ENCODE assay signal across 8 cellular contexts in genomic region chr1:206575894-206576737, GRCh38. TPM values are rescaled to one million over a fixed set of nuclear protein-coding genes. Genes with fewer than 3 reads are reported as not detected.
DNase-seq lines count a peak whose midpoint lies in the region; ATAC-seq and TF ChIP-seq lines count a peak whose summit lies in the region.

No MANE protein-coding gene starts in this region.

- H3K9me3 ChIP-seq in CD4-positive, alpha-beta memory T cell (ENCODE audit: control insufficient read depth in 1 of 2, low read length in 2 of 2), result no peaks in the 10 kb centered on the region

- TF ChIP-seq CTCF in NB4 (IDR thresholded peaks at IDR 0.05; ENCODE audit: low read depth, low read length), result no peak

- H3K4me1 Mint-ChIP-seq in CD4-positive, alpha-beta memory T cell, result peaks cover 85 to 100% (median 95%) of the 10 kb centered on the region in 4 donors
- peaks cover 99% of the 10 kb centered on the region for H3K4me1 Mint-ChIP-seq in activated naive CD8-positive, alpha-beta T cell (ENCODE audit: low read depth)
- peaks cover 79 to 100% (median 94%) of the 10 kb centered on the region in 3 donors for H3K4me1 Mint-ChIP-seq in naive B cell

- peaks cover 25% of the 10 kb centered on the region for H3K36me3 ChIP-seq in CD4-positive, alpha-beta memory T cell (ENCODE audit: insufficient read depth, low read length)

- H3K27me3 Mint-ChIP-seq in CD4-positive, alpha-beta memory T cell, result no peaks in the 10 kb centered on the region
- no peaks in the 10 kb centered on the region for H3K27me3 Mint-ChIP-seq in activated naive CD8-positive, alpha-beta T cell
- no peaks in the 10 kb centered on the region for H3K27me3 Mint-ChIP-seq in naive B cell

- POLR2A ChIA-PET in CD4-positive, alpha-beta memory T cell (lab: Charles Lee; ENCODE audit: partially characterized antibody), result interaction anchor here (1.1 to 19.2 kb wide), 6 partner anchors 16 to 106 kb away, joined by 3 to 786 read pairs (median 8); partner anchors contain the start of genes EIF2D and IKBKE

- CTCF ChIA-PET in CD4-positive, alpha-beta memory T cell (lab: Charles Lee; ENCODE audit: partially characterized antibody), result interaction anchor here (1.4 to 18.9 kb wide), 8 partner anchors 8 to 37 kb away, joined by 3 to 550 read pairs (median 24); no protein-coding TSS in a partner anchor

- peak overlapping the region; percentile 63 to 85 (median 77) for H3K4me3 Mint-ChIP-seq in CD4-positive, alpha-beta memory T cell
- peak overlapping the region; percentile 85 for H3K4me3 Mint-ChIP-seq in activated naive CD8-positive, alpha-beta T cell
- H3K4me3 Mint-ChIP-seq in naive B cell, result peak overlapping the region; percentile 50 to 91 (median 80)

- peaks cover 100% of the 10 kb centered on the region for H3K4me1 ChIP-seq in CD4-positive, alpha-beta memory T cell (ENCODE audit: insufficient read depth, low read length)

- intact Hi-C loops in CD4-positive, alpha-beta memory T cell (cut with micrococcal nuclease), result loop anchor here (1.0 kb wide), 1 partner anchor 13 kb away; no protein-coding TSS in a partner anchor

- peaks cover 0 to 5% (median 0%) of the 10 kb centered on the region in 8 donors for H3K9me3 Mint-ChIP-seq in CD4-positive, alpha-beta memory T cell
- H3K9me3 Mint-ChIP-seq in activated naive CD8-positive, alpha-beta T cell (ENCODE audit: low read depth), result no peaks in the 10 kb centered on the region
- no peaks in the 10 kb centered on the region for H3K9me3 Mint-ChIP-seq in naive B cell

- H3K4me3 ChIP-seq in CD4-positive, alpha-beta memory T cell (ENCODE audit: low read length in 2 of 2), result peak overlapping the region; percentile 1 to 35
- H3K4me3 ChIP-seq in NB4 (ENCODE audit: low read depth, low read length), result peak overlapping the region; percentile 25

- no peak for DNase-seq in CD4-positive, alpha-beta memory T cell
- DNase-seq in NB4 (ENCODE audit: low read depth) (no peak), naive B cell (no peak), amygdala (lab: John Stamatoyannopoulos, UW) (no peak), islet precursor cell (no peak), amniotic stem cell (lab: John Stamatoyannopoulos, UW) (no peak), midbrain (lab: John Stamatoyannopoulos, UW) (no peak)

- H3K27ac Mint-ChIP-seq in CD4-positive, alpha-beta memory T cell, result peak overlapping the region; percentile 93 to 99 (median 97)
- peak overlapping the region; percentile 100 for H3K27ac Mint-ChIP-seq in activated naive CD8-positive, alpha-beta T cell
- H3K27ac Mint-ChIP-seq in naive B cell, result peak overlapping the region; percentile 88 to 100 (median 98)

- peaks cover 43 to 73% of the 10 kb centered on the region in 2 donors for H3K36me3 Mint-ChIP-seq in CD4-positive, alpha-beta memory T cell
- peaks cover 42% of the 10 kb centered on the region for H3K36me3 Mint-ChIP-seq in activated naive CD8-positive, alpha-beta T cell
- peaks cover 4 to 14% of the 10 kb centered on the region in 2 donors for H3K36me3 Mint-ChIP-seq in naive B cell

- H3K27me3 ChIP-seq in CD4-positive, alpha-beta memory T cell (ENCODE audit: insufficient read depth, low read length), result no peaks in the 10 kb centered on the region

- peak overlapping the region; percentile 89 for H3K27ac ChIP-seq in CD4-positive, alpha-beta memory T cell (ENCODE audit: low read depth, low read length)

- no peak for ATAC-seq in naive B cell (ENCODE audit: low read depth in 2 of 2)

- no peak for TF ChIP-seq POLR2A in NB4 (IDR thresholded peaks at IDR 0.05; ENCODE audit: extremely low read depth, insufficient read length)

RNA-seq across cellular contexts. Expression of gene EIF2D, which starts 36.1 kb away (rescaled TPM):
- 10 to 100 TPM; 53.5 to 54.5 TPM for total RNA-seq in CD4-positive, alpha-beta memory T cell
- polyA plus RNA-seq in CD4-positive, alpha-beta memory T cell, result 10 to 100 TPM; 33.5 to 38.9 TPM
- polyA plus RNA-seq in naive B cell (ENCODE audit: low read depth in 6 of 6), result 10 to 100 TPM; 25.2 to 46.2 (median 31.8) TPM

RNA-seq across cellular contexts. Expression of gene DYRK3, which starts 59.2 kb away (rescaled TPM):
- total RNA-seq in CD4-positive, alpha-beta memory T cell, result 1 to 10 TPM in 1 of 2 experiments, under 1 TPM in 1; 0.78 to 1.2 TPM
- polyA plus RNA-seq in CD4-positive, alpha-beta memory T cell, result under 1 TPM in 1 of 2 donors, not detected in 1; 0.22 TPM
- polyA plus RNA-seq in naive B cell (ENCODE audit: low read depth in 6 of 6), result not detected
